Comparison of ENCODE assay signal across 8 cellular contexts in genomic region chr1:10338047-10338446, GRCh38.
A peak's percentile ranks its signal among the peaks of the same experiment; 100 is the strongest.
DNase-seq lines count a peak whose midpoint lies in the region; ATAC-seq and TF ChIP-seq lines count a peak whose summit lies in the region.

No MANE protein-coding gene starts in this region.

- POLR2A ChIA-PET in BJ (lab: Charles Lee) (no interaction called here), MCF 10A (lab: Yijun Ruan, JAX) (interaction anchor here (1.0 to 1.4 kb wide), 2 partner anchors 126 to 128 kb away, joined by 3 read pairs; partner anchors contain the start of gene KIF1B)

- DNase-seq in BJ (ENCODE audit: low read depth) (no peak), GM23338 (ENCODE audit: low spot score) (peak; percentile 77), SJCRH30 (peak; percentile 64 to 81), MCF 10A (ENCODE audit: unreplicated experiment) (peak; percentile 42), iris pigment epithelial cell (ENCODE audit: low read depth) (peak; percentile 50), NCI-H1930 (lab: John Stamatoyannopoulos, UW) (no peak)
- DNase-seq in stimulated activated CD4-positive, alpha-beta T cell treated with anti-CD3 and anti-CD28 coated beads, Interleukin-1b, Interleukin-23, amount 100 ng/mL, for 4 hours (ENCODE audit: low read depth in 2 of 2), result peak; percentile 2 to 15

- peaks cover 3% of the 10 kb centered on the region; the same call in 1 of the 2 replicates for H3F3A ChIP-seq in GM23338 (replicated peaks; ENCODE audit: low read depth)

- H3K4me1 ChIP-seq in GM23338 (ENCODE audit: insufficient read depth) (0 out of 2 replicates have a peak, but pooled peaks cover 3% of the 10 kb centered on the region), SJCRH30 (0 out of 2 replicates have a peak, but pooled peaks cover 4% of the 10 kb centered on the region)

- H3K27me3 ChIP-seq in BJ (ENCODE audit: control insufficient read depth, insufficient read depth, low read length), result no peaks in the 10 kb centered on the region
- no peaks in the 10 kb centered on the region for H3K27me3 ChIP-seq in GM23338 (ENCODE audit: insufficient read depth)
- no peaks in the 10 kb centered on the region for H3K27me3 ChIP-seq in SJCRH30

- H3K4me3 Mint-ChIP-seq in GM23338 (no peak overlapping the region), MCF 10A (ENCODE audit: unreplicated experiment) (no peak overlapping the region)

- no peak overlapping the region for H2AFZ ChIP-seq in GM23338

- H3K36me3 Mint-ChIP-seq in GM23338 (ENCODE audit: low read depth) (peaks cover 38% of the 10 kb centered on the region), MCF 10A (ENCODE audit: insufficient read depth, unreplicated experiment) (peaks cover 62% of the 10 kb centered on the region)

- H3K27me3 Mint-ChIP-seq in GM23338 (ENCODE audit: insufficient read depth, low read depth, poor library complexity) (no peaks in the 10 kb centered on the region), MCF 10A (ENCODE audit: insufficient read depth, unreplicated experiment) (no peaks in the 10 kb centered on the region)

- ATAC-seq in GM23338 (peak; percentile 98), HG02571 (IDR thresholded peaks at IDR 0.05; ENCODE audit: unreplicated experiment) (no peak)

- CTCF ChIA-PET in BJ (lab: Yijun Ruan, JAX) (interaction anchor here (0.8 to 4.6 kb wide), 16 partner anchors 8 to 394 kb away, joined by 3 to 44 read pairs (median 4); partner anchors contain the start of genes KIF1B, LZIC and NMNAT1), MCF 10A (lab: Yijun Ruan, JAX) (interaction anchor here (0.9 to 1.0 kb wide), 2 partner anchors 16 to 18 kb away, joined by 5 to 6 read pairs; no protein-coding TSS in a partner anchor)

- no peaks in the 10 kb centered on the region for H3K9me3 ChIP-seq in SJCRH30 (replicated peaks)

- no peaks in the 10 kb centered on the region for H3K9me2 ChIP-seq in GM23338 (ENCODE audit: insufficient read depth)

- no peak overlapping the region for H3K4me3 ChIP-seq in BJ (ENCODE audit: low read depth, low read length)
- no peak overlapping the region for H3K4me3 ChIP-seq in GM23338
- no peak overlapping the region for H3K4me3 ChIP-seq in SJCRH30

- BruUV-seq in MCF 10A (replicated peaks; lab: Mats Ljungman, UMichigan), result no TSS peak

- H3K36me3 ChIP-seq in BJ (ENCODE audit: control insufficient read depth, insufficient read depth, low read length) (no peaks in the 10 kb centered on the region; the same call in 1 of the 2 replicates), GM23338 (ENCODE audit: insufficient read depth) (peaks cover 24% of the 10 kb centered on the region), SJCRH30 (peaks cover 8% of the 10 kb centered on the region; the same call in 1 of the 2 replicates)

- H3K27ac Mint-ChIP-seq in GM23338 (no peak overlapping the region), MCF 10A (ENCODE audit: low read depth, unreplicated experiment) (no peak overlapping the region)

- H3K4me1 Mint-ChIP-seq in GM23338 (peaks cover 11% of the 10 kb centered on the region), MCF 10A (ENCODE audit: insufficient read depth, unreplicated experiment) (peaks cover 8% of the 10 kb centered on the region)

- no peaks in the 10 kb centered on the region for H4K20me1 ChIP-seq in GM23338 (replicated peaks; ENCODE audit: insufficient read depth)

- H3K27ac ChIP-seq in GM23338 (ENCODE audit: low read depth) (peak overlapping the region; percentile 36; the same call in 1 of the 2 replicates), SJCRH30 (no peak overlapping the region)

- H3K79me2 ChIP-seq in GM23338 (replicated peaks; ENCODE audit: insufficient read depth), result no peaks in the 10 kb centered on the region

- H3K9me3 Mint-ChIP-seq in GM23338 (no peaks in the 10 kb centered on the region), MCF 10A (ENCODE audit: unreplicated experiment) (no peaks in the 10 kb centered on the region)

- intact Hi-C loops in MCF 10A (cut with micrococcal nuclease), result loop anchor here (2.0 kb wide), 2 partner anchors 127 to 387 kb away; partner anchors contain the start of gene KIF1B

- H3K4me2 ChIP-seq in GM23338, result no peak overlapping the region

- TF ChIP-seq CTCF in BJ (IDR thresholded peaks at IDR 0.05; ENCODE audit: insufficient read depth, low read depth, low read length) (peak; percentile 85), GM23338 (conservative IDR thresholded peaks at IDR 0.05; ENCODE audit: low read depth in 2 of 2) (peak; percentile 87 to 93), MCF 10A (IDR thresholded peaks at IDR 0.05; ENCODE audit: unreplicated experiment) (peak; percentile 61)

TF ChIP-seq in GM23338, 12 proteins besides CTCF, POLR2A, EP300 and RAD21 (continues in another document):
- TF ChIP-seq ZNF114 (CRISPR knock-in tag; IDR thresholded peaks at IDR 0.05) (no peak), CREB1 (CRISPR knock-in tag; IDR thresholded peaks at IDR 0.05; ENCODE audit: low read depth) (no peak), ZNF331 (CRISPR knock-in tag; IDR thresholded peaks at IDR 0.05; ENCODE audit: low read depth) (no peak), NANOG (IDR thresholded peaks at IDR 0.05; ENCODE audit: borderline replicate concordance) (no peak), EZH2phosphoT487 (IDR thresholded peaks at IDR 0.05; ENCODE audit: unreplicated experiment) (no peak), POLR2AphosphoS5 (IDR thresholded peaks at IDR 0.05; ENCODE audit: low read depth) (no peak), EZH2 (IDR thresholded peaks at IDR 0.05; ENCODE audit: low read depth, unreplicated experiment) (no peak), ZNF462 (CRISPR knock-in tag; IDR thresholded peaks at IDR 0.05) (no peak)
- TF ChIP-seq, protein P1, sequence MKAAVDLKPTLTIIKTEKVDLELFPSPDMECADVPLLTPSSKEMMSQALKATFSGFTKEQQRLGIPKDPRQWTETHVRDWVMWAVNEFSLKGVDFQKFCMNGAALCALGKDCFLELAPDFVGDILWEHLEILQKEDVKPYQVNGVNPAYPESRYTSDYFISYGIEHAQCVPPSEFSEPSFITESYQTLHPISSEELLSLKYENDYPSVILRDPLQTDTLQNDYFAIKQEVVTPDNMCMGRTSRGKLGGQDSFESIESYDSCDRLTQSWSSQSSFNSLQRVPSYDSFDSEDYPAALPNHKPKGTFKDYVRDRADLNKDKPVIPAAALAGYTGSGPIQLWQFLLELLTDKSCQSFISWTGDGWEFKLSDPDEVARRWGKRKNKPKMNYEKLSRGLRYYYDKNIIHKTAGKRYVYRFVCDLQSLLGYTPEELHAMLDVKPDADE (IDR thresholded peaks at IDR 0.05), result no peak

Comparison
In these comparisons a context has a peak if more than half of its experiments do, and no peak if none do; other contexts are left out.
1. DNase-seq: peak in GM23338 (single experiment), SJCRH30 (2 of 2), MCF 10A (single experiment), iris pigment epithelial cell (single experiment) and stimulated activated CD4-positive, alpha-beta T cell treated with anti-CD3 and anti-CD28 coated beads, Interleukin-1b, Interleukin-23, amount 100 ng/mL, for 4 hours (2 of 2); none in BJ (single experiment) and NCI-H1930 (0 of 2).
2. Peak in every context shown above with its lines, with median percentiles within 50 percentile points of each other: CTCF ChIP-seq.